1 cellular context compared by ENCODE assay signal in the genomic region with DNA sequence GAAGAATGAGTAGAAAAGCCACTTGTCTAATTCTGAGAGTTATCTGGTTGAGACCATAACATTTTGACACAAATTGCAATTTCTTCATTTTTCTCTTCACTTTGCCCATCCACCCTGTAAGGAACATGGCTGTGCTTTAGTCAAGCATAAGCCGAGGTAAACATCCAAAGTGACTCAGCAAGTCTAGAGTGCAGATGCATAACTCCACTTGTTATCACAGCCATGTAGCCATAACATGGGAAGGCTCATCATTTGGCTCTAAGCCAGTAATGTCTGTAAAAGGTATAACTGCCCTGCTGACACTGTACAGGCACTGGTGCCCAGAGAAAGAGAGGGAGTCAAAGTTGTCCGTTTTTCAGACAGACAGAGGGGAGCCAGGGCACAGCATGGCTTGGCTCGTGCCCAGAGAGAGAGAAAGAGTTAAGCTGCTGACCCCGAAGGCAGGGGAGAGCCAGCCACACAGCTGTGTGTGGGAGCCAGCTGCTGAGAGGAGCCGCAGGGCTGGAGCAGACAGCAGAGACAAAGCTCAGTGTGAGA.
TF ChIP-seq lines count a peak whose summit lies in the region.

No MANE protein-coding gene starts in this region.

TF ChIP-seq in K562, 482 proteins besides CTCF, POLR2A, EP300 and RAD21 (continued from another document and continues in another):
- TF ChIP-seq, protein P1, sequence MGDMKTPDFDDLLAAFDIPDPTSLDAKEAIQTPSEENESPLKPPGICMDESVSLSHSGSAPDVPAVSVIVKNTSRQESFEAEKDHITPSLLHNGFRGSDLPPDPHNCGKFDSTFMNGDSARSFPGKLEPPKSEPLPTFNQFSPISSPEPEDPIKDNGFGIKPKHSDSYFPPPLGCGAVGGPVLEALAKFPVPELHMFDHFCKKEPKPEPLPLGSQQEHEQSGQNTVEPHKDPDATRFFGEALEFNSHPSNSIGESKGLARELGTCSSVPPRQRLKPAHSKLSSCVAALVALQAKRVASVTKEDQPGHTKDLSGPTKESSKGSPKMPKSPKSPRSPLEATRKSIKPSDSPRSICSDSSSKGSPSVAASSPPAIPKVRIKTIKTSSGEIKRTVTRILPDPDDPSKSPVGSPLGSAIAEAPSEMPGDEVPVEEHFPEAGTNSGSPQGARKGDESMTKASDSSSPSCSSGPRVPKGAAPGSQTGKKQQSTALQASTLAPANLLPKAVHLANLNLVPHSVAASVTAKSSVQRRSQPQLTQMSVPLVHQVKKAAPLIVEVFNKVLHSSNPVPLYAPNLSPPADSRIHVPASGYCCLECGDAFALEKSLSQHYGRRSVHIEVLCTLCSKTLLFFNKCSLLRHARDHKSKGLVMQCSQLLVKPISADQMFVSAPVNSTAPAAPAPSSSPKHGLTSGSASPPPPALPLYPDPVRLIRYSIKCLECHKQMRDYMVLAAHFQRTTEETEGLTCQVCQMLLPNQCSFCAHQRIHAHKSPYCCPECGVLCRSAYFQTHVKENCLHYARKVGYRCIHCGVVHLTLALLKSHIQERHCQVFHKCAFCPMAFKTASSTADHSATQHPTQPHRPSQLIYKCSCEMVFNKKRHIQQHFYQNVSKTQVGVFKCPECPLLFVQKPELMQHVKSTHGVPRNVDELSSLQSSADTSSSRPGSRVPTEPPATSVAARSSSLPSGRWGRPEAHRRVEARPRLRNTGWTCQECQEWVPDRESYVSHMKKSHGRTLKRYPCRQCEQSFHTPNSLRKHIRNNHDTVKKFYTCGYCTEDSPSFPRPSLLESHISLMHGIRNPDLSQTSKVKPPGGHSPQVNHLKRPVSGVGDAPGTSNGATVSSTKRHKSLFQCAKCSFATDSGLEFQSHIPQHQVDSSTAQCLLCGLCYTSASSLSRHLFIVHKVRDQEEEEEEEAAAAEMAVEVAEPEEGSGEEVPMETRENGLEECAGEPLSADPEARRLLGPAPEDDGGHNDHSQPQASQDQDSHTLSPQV (IDR thresholded peaks at IDR 0.05): peak; percentile 99
- TF ChIP-seq SRSF9 (IDR thresholded peaks at IDR 0.05; ENCODE audit: borderline replicate concordance, low read depth, low read length) (no peak), PURB (CRISPR knock-in tag; IDR thresholded peaks at IDR 0.05; ENCODE audit: low read depth) (no peak), HLTF (IDR thresholded peaks at IDR 0.05) (no peak), NCOA6 (IDR thresholded peaks at IDR 0.05) (no peak), NFIC (IDR thresholded peaks at IDR 0.05) (peak; percentile 99), ZNF224 (CRISPR knock-in tag; IDR thresholded peaks at IDR 0.05) (no peak), JUND (IDR thresholded peaks at IDR 0.05; ENCODE audit: borderline replicate concordance, low read depth, low read length) (peak; percentile 48), JUND (tag; IDR thresholded peaks at IDR 0.05; ENCODE audit: borderline replicate concordance, low read depth, low read length) (peak; percentile 89; the same call in 2 of the 3 replicates), RFX1 (IDR thresholded peaks at IDR 0.05) (no peak), ZC3H8 (IDR thresholded peaks at IDR 0.05) (no peak), SMARCE1 (IDR thresholded peaks at IDR 0.05) (0 out of 2 replicates have a peak, but pooled peaks have one; percentile 61), HMGN3 (IDR thresholded peaks at IDR 0.05; ENCODE audit: borderline replicate concordance, extremely low read depth, insufficient read length, low read depth, low read length) (no peak), DNMT1 (IDR thresholded peaks at IDR 0.05) (no peak), EP400 (IDR thresholded peaks at IDR 0.05) (peak; percentile 25; the same call in 1 of the 2 replicates), HMG20B (CRISPR knock-in tag; IDR thresholded peaks at IDR 0.05) (no peak), ZNF79 (CRISPR knock-in tag; IDR thresholded peaks at IDR 0.05; ENCODE audit: low read depth) (peak; percentile 91), RCOR1 (IDR thresholded peaks at IDR 0.05; ENCODE audit: borderline replicate concordance in 1 of 2, low read depth in 2 of 2, low read length in 2 of 2) (peak in 1 of 2 experiments; percentile 40; a peak in 1 of 4 replicates), SREBF1 (IDR thresholded peaks at IDR 0.05; ENCODE audit: borderline replicate concordance, low read depth, low read length) (no peak), TGIF2 (CRISPR knock-in tag; IDR thresholded peaks at IDR 0.05) (no peak), ZNF12 (CRISPR knock-in tag; IDR thresholded peaks at IDR 0.05) (no peak), ZNF354B (CRISPR knock-in tag; IDR thresholded peaks at IDR 0.05) (peak; percentile 92), TARDBP (IDR thresholded peaks at IDR 0.05) (no peak), HNRNPH1 (optimal IDR thresholded peaks at IDR 0.05; ENCODE audit: low read depth, low read length) (no peak), STAT5A (IDR thresholded peaks at IDR 0.05; ENCODE audit: borderline replicate concordance, low read length) (no peak), ZNF184 (CRISPR knock-in tag; IDR thresholded peaks at IDR 0.05) (no peak), SAP30 (IDR thresholded peaks at IDR 0.05; ENCODE audit: borderline replicate concordance, insufficient read depth, low read depth, low read length, poor library complexity, severe bottlenecking) (no peak), ZKSCAN3 (CRISPR knock-in tag; IDR thresholded peaks at IDR 0.05) (no peak), RUNX1 (IDR thresholded peaks at IDR 0.05; ENCODE audit: low read depth) (no peak), FOSL1 (tag; conservative IDR thresholded peaks at IDR 0.05) (peak; percentile 76), ZNF121 (CRISPR knock-in tag; conservative IDR thresholded peaks at IDR 0.05) (no peak), GATA2 (CRISPR knock-in tag; IDR thresholded peaks at IDR 0.05) (no peak), TAF7 (tag; IDR thresholded peaks at IDR 0.05) (peak; percentile 73; the same call in 1 of the 2 replicates)
- TF ChIP-seq, protein P2, sequence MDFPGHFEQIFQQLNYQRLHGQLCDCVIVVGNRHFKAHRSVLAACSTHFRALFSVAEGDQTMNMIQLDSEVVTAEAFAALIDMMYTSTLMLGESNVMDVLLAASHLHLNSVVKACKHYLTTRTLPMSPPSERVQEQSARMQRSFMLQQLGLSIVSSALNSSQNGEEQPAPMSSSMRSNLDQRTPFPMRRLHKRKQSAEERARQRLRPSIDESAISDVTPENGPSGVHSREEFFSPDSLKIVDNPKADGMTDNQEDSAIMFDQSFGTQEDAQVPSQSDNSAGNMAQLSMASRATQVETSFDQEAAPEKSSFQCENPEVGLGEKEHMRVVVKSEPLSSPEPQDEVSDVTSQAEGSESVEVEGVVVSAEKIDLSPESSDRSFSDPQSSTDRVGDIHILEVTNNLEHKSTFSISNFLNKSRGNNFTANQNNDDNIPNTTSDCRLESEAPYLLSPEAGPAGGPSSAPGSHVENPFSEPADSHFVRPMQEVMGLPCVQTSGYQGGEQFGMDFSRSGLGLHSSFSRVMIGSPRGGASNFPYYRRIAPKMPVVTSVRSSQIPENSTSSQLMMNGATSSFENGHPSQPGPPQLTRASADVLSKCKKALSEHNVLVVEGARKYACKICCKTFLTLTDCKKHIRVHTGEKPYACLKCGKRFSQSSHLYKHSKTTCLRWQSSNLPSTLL (IDR thresholded peaks at IDR 0.05): no peak
- TF ChIP-seq, protein P3, sequence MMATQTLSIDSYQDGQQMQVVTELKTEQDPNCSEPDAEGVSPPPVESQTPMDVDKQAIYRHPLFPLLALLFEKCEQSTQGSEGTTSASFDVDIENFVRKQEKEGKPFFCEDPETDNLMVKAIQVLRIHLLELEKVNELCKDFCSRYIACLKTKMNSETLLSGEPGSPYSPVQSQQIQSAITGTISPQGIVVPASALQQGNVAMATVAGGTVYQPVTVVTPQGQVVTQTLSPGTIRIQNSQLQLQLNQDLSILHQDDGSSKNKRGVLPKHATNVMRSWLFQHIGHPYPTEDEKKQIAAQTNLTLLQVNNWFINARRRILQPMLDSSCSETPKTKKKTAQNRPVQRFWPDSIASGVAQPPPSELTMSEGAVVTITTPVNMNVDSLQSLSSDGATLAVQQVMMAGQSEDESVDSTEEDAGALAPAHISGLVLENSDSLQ (IDR thresholded peaks at IDR 0.05): no peak
- TF ChIP-seq, protein P4, sequence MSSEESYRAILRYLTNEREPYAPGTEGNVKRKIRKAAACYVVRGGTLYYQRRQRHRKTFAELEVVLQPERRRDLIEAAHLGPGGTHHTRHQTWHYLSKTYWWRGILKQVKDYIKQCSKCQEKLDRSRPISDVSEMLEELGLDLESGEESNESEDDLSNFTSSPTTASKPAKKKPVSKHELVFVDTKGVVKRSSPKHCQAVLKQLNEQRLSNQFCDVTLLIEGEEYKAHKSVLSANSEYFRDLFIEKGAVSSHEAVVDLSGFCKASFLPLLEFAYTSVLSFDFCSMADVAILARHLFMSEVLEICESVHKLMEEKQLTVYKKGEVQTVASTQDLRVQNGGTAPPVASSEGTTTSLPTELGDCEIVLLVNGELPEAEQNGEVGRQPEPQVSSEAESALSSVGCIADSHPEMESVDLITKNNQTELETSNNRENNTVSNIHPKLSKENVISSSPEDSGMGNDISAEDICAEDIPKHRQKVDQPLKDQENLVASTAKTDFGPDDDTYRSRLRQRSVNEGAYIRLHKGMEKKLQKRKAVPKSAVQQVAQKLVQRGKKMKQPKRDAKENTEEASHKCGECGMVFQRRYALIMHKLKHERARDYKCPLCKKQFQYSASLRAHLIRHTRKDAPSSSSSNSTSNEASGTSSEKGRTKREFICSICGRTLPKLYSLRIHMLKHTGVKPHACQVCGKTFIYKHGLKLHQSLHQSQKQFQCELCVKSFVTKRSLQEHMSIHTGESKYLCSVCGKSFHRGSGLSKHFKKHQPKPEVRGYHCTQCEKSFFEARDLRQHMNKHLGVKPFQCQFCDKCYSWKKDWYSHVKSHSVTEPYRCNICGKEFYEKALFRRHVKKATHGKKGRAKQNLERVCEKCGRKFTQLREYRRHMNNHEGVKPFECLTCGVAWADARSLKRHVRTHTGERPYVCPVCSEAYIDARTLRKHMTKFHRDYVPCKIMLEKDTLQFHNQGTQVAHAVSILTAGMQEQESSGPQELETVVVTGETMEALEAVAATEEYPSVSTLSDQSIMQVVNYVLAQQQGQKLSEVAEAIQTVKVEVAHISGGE (CRISPR knock-in tag; IDR thresholded peaks at IDR 0.05): peak in 1 of 3 experiments; percentile 84; a peak in 2 of 6 replicates
- TF ChIP-seq, protein P5, sequence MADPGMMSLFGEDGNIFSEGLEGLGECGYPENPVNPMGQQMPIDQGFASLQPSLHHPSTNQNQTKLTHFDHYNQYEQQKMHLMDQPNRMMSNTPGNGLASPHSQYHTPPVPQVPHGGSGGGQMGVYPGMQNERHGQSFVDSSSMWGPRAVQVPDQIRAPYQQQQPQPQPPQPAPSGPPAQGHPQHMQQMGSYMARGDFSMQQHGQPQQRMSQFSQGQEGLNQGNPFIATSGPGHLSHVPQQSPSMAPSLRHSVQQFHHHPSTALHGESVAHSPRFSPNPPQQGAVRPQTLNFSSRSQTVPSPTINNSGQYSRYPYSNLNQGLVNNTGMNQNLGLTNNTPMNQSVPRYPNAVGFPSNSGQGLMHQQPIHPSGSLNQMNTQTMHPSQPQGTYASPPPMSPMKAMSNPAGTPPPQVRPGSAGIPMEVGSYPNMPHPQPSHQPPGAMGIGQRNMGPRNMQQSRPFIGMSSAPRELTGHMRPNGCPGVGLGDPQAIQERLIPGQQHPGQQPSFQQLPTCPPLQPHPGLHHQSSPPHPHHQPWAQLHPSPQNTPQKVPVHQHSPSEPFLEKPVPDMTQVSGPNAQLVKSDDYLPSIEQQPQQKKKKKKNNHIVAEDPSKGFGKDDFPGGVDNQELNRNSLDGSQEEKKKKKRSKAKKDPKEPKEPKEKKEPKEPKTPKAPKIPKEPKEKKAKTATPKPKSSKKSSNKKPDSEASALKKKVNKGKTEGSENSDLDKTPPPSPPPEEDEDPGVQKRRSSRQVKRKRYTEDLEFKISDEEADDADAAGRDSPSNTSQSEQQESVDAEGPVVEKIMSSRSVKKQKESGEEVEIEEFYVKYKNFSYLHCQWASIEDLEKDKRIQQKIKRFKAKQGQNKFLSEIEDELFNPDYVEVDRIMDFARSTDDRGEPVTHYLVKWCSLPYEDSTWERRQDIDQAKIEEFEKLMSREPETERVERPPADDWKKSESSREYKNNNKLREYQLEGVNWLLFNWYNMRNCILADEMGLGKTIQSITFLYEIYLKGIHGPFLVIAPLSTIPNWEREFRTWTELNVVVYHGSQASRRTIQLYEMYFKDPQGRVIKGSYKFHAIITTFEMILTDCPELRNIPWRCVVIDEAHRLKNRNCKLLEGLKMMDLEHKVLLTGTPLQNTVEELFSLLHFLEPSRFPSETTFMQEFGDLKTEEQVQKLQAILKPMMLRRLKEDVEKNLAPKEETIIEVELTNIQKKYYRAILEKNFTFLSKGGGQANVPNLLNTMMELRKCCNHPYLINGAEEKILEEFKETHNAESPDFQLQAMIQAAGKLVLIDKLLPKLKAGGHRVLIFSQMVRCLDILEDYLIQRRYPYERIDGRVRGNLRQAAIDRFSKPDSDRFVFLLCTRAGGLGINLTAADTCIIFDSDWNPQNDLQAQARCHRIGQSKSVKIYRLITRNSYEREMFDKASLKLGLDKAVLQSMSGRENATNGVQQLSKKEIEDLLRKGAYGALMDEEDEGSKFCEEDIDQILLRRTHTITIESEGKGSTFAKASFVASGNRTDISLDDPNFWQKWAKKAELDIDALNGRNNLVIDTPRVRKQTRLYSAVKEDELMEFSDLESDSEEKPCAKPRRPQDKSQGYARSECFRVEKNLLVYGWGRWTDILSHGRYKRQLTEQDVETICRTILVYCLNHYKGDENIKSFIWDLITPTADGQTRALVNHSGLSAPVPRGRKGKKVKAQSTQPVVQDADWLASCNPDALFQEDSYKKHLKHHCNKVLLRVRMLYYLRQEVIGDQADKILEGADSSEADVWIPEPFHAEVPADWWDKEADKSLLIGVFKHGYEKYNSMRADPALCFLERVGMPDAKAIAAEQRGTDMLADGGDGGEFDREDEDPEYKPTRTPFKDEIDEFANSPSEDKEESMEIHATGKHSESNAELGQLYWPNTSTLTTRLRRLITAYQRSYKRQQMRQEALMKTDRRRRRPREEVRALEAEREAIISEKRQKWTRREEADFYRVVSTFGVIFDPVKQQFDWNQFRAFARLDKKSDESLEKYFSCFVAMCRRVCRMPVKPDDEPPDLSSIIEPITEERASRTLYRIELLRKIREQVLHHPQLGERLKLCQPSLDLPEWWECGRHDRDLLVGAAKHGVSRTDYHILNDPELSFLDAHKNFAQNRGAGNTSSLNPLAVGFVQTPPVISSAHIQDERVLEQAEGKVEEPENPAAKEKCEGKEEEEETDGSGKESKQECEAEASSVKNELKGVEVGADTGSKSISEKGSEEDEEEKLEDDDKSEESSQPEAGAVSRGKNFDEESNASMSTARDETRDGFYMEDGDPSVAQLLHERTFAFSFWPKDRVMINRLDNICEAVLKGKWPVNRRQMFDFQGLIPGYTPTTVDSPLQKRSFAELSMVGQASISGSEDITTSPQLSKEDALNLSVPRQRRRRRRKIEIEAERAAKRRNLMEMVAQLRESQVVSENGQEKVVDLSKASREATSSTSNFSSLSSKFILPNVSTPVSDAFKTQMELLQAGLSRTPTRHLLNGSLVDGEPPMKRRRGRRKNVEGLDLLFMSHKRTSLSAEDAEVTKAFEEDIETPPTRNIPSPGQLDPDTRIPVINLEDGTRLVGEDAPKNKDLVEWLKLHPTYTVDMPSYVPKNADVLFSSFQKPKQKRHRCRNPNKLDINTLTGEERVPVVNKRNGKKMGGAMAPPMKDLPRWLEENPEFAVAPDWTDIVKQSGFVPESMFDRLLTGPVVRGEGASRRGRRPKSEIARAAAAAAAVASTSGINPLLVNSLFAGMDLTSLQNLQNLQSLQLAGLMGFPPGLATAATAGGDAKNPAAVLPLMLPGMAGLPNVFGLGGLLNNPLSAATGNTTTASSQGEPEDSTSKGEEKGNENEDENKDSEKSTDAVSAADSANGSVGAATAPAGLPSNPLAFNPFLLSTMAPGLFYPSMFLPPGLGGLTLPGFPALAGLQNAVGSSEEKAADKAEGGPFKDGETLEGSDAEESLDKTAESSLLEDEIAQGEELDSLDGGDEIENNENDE (IDR thresholded peaks at IDR 0.05; ENCODE audit: low read depth, low read length): no peak
